ENCODE assay signal across 14 cellular contexts in genomic region chr14:24690492-24690891, GRCh38. TPM values are rescaled to one million over a fixed set of nuclear protein-coding genes. Genes with fewer than 3 reads are reported as not detected.
DNase-seq lines count a peak whose midpoint lies in the region; ATAC-seq lines count a peak whose summit lies in the region.
"Had no signal": no experiment of that assay in that cellular context is flagged by ENCODE, and none has a peak within 500 bp of the region (broad histone marks: within the 10 kb centered on the region; RNA-seq: fewer than 3 reads in every experiment).

No MANE protein-coding gene starts in this region.

- DNase-seq in activated naive CD8-positive, alpha-beta T cell treated with anti-CD3 and anti-CD28 coated beads, Interleukin-2, amount 10 ng/mL, durations not matched to agents 7 days and 5 days, result no peak
- DNase-seq in activated naive CD8-positive, alpha-beta T cell treated with anti-CD3 and anti-CD28 coated beads for 36 hours, result no peak
- DNase-seq in H7 (peak; percentile 54), NCI-H524 treated with DMSO at 0.1 percent for 48 hours (lab: John Stamatoyannopoulos, UW) (peak; percentile 21), epidermal melanocyte (ENCODE audit: insufficient read length, low spot score) (no peak), hypothalamus (lab: John Stamatoyannopoulos, UW) (no peak), MV-4-11 (lab: John Stamatoyannopoulos, UW) (no peak)
- DNase-seq: NCI-H2171 treated with DMSO at 0.1 percent for 48 hours had no signal

- no peak overlapping the region for H3K4me3 ChIP-seq in H7 (ENCODE audit: insufficient read depth, low read depth, low read length)
- H3K4me3 ChIP-seq: gastroesophageal sphincter, tibial nerve had no signal

- no peak overlapping the region for H3K27ac Mint-ChIP-seq in activated naive CD8-positive, alpha-beta T cell treated with anti-CD3 and anti-CD28 coated beads, Interleukin-2, amount 10 ng/mL, durations not matched to agents 7 days and 5 days
- H3K27ac Mint-ChIP-seq in activated naive CD8-positive, alpha-beta T cell treated with anti-CD3 and anti-CD28 coated beads for 36 hours, result no peak overlapping the region
- H3K27ac Mint-ChIP-seq: activated naive CD8-positive, alpha-beta T cell had no signal

- peaks cover under 1% of the 10 kb centered on the region for H3K9me3 Mint-ChIP-seq in activated naive CD8-positive, alpha-beta T cell treated with anti-CD3 and anti-CD28 coated beads, Interleukin-2, amount 10 ng/mL, durations not matched to agents 7 days and 5 days
- no peaks in the 10 kb centered on the region for H3K9me3 Mint-ChIP-seq in activated naive CD8-positive, alpha-beta T cell treated with anti-CD3 and anti-CD28 coated beads for 36 hours

- H3K4me1 Mint-ChIP-seq in activated naive CD8-positive, alpha-beta T cell treated with anti-CD3 and anti-CD28 coated beads, Interleukin-2, amount 10 ng/mL, durations not matched to agents 7 days and 5 days, result peaks cover 47% of the 10 kb centered on the region
- H3K4me1 Mint-ChIP-seq in activated naive CD8-positive, alpha-beta T cell treated with anti-CD3 and anti-CD28 coated beads for 36 hours, result peaks cover 38% of the 10 kb centered on the region

- H3K36me3 Mint-ChIP-seq in activated naive CD8-positive, alpha-beta T cell treated with anti-CD3 and anti-CD28 coated beads, Interleukin-2, amount 10 ng/mL, durations not matched to agents 7 days and 5 days, result peaks cover 7% of the 10 kb centered on the region
- H3K36me3 Mint-ChIP-seq in activated naive CD8-positive, alpha-beta T cell treated with anti-CD3 and anti-CD28 coated beads for 36 hours, result no peaks in the 10 kb centered on the region
- H3K36me3 Mint-ChIP-seq: activated naive CD8-positive, alpha-beta T cell had no signal

- no peak overlapping the region for H3K4me3 Mint-ChIP-seq in activated naive CD8-positive, alpha-beta T cell treated with anti-CD3 and anti-CD28 coated beads, Interleukin-2, amount 10 ng/mL, durations not matched to agents 7 days and 5 days
- no peak overlapping the region for H3K4me3 Mint-ChIP-seq in activated naive CD8-positive, alpha-beta T cell treated with anti-CD3 and anti-CD28 coated beads for 36 hours
- H3K4me3 Mint-ChIP-seq: activated naive CD8-positive, alpha-beta T cell had no signal

- ATAC-seq in activated naive CD8-positive, alpha-beta T cell treated with anti-CD3 and anti-CD28 coated beads, Interleukin-2, amount 10 ng/mL, durations not matched to agents 7 days and 5 days (ENCODE audit: low read depth), result peak; percentile 15
- no peak for ATAC-seq in HG02571 (IDR thresholded peaks at IDR 0.05; ENCODE audit: unreplicated experiment)
- ATAC-seq: gastroesophageal sphincter had no signal

- POLR2A ChIA-PET in activated naive CD8-positive, alpha-beta T cell treated with anti-CD3 and anti-CD28 coated beads, Interleukin-2, amount 10 ng/mL, durations not matched to agents 7 days and 5 days (lab: Charles Lee), result no interaction called here

- no peaks in the 10 kb centered on the region for H3K27me3 ChIP-seq in H7 (ENCODE audit: control insufficient read depth, insufficient read depth, low read length)

- no peaks in the 10 kb centered on the region for H3K36me3 ChIP-seq in H7 (replicated peaks; ENCODE audit: control insufficient read depth, insufficient read depth, low read length)
- H3K36me3 ChIP-seq: gastroesophageal sphincter, tibial nerve had no signal

- H3K27me3 Mint-ChIP-seq in activated naive CD8-positive, alpha-beta T cell treated with anti-CD3 and anti-CD28 coated beads, Interleukin-2, amount 10 ng/mL, durations not matched to agents 7 days and 5 days, result no peaks in the 10 kb centered on the region
- H3K27me3 Mint-ChIP-seq in activated naive CD8-positive, alpha-beta T cell treated with anti-CD3 and anti-CD28 coated beads for 36 hours, result peaks cover 14% of the 10 kb centered on the region

RNA-seq across cellular contexts. Expression of gene GZMB, which starts 56.5 kb away (rescaled TPM):
- total RNA-seq in activated naive CD8-positive, alpha-beta T cell treated with anti-CD3 and anti-CD28 coated beads, Interleukin-2, amount 10 ng/mL, durations not matched to agents 7 days and 5 days, result 100 to 1,000 TPM; 195 to 217 TPM
- 1,000 to 10,000 TPM; 1,271 to 1,284 TPM for total RNA-seq in activated naive CD8-positive, alpha-beta T cell treated with anti-CD3 and anti-CD28 coated beads for 36 hours
- not detected in 2 replicates for total RNA-seq in H7 (2014; rRNA removed; shearing (Covaris generic))
- total RNA-seq: dermis microvascular lymphatic vessel endothelial cell, pulmonary artery endothelial cell had no signal

Comparison
In these comparisons a context has a peak if more than half of its experiments do, and no peak if none do; other contexts are left out.
1. DNase-seq: peak in H7 (single experiment) and NCI-H524 treated with DMSO at 0.1 percent for 48 hours (single experiment); none in activated naive CD8-positive, alpha-beta T cell treated with anti-CD3 and anti-CD28 coated beads, Interleukin-2, amount 10 ng/mL, durations not matched to agents 7 days and 5 days (single experiment), activated naive CD8-positive, alpha-beta T cell treated with anti-CD3 and anti-CD28 coated beads for 36 hours (single experiment), epidermal melanocyte (single experiment), hypothalamus (0 of 51) and MV-4-11 (single experiment).
2. RNA of gene GZMB, which starts 56.5 kb away (total RNA-seq): 1,271 to 1,284 TPM in activated naive CD8-positive, alpha-beta T cell treated with anti-CD3 and anti-CD28 coated beads for 36 hours and 195 to 217 TPM in activated naive CD8-positive, alpha-beta T cell treated with anti-CD3 and anti-CD28 coated beads, Interleukin-2, amount 10 ng/mL, durations not matched to agents 7 days and 5 days; not detected in H7; every median in the first group is over 100 times any median in the second.